ENCODE assay signal across 8 cellular contexts in the genomic region with DNA sequence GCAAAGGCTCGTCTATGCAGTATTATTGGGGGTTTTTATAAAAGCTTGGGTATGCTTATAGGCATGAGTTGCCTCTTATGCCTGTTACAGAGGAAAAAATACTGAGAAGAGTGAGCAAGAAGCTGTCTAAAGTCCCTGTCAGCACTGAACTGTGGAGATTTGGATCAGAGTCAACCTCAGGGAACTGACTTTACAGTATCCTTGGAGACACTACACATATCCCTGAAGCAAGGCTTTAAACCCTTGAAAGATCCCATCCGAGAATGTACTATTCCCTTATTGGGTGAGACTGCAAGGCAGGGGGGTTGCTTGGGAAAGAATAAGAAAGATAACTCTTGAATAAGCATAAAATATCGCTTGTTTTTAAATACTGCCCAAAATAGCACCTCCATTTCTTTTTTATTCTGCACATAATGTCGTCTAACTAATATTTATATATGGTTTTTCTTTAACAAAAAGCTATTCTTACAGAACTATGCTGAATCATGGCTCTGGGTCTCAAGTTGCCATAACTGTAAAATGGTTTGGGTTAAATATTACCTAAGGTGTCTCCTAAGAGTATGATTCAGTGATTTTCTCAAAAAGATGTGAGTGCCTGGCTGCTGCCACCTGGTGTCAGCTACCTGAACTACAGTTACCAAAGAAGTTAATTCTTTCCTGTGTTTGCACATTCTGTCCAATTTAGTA.
A peak's percentile ranks its signal among the peaks of the same experiment; 100 is the strongest.
DNase-seq lines count a peak whose midpoint lies in the region; ATAC-seq and TF ChIP-seq lines count a peak whose summit lies in the region.

No MANE protein-coding gene starts in this region.

- no peaks in the 10 kb centered on the region for H3K9me2 ChIP-seq in Loucy (replicated peaks; ENCODE audit: low read depth, low read length)

- no peak overlapping the region for H3K4me2 ChIP-seq in Loucy (ENCODE audit: low read depth, low read length, poor library complexity, severe bottlenecking)

- H4K20me1 ChIP-seq in Loucy (ENCODE audit: insufficient read depth, low read length, poor library complexity, severe bottlenecking): no peaks in the 10 kb centered on the region

- no peak overlapping the region for H3K4me3 ChIP-seq in HEK293 (ENCODE audit: low read depth, low read length)
- H3K4me3 ChIP-seq in Loucy (ENCODE audit: low read length, poor library complexity, severe bottlenecking): no peak overlapping the region
- no peak overlapping the region for H3K4me3 ChIP-seq in heart right ventricle
- no peak overlapping the region for H3K4me3 ChIP-seq in spleen

- no peaks in the 10 kb centered on the region for H3K9me3 Mint-ChIP-seq in activated CD4-positive, alpha-beta T cell treated with anti-CD3 and anti-CD28 coated beads, Interleukin-2, amount 10 ng/mL, durations not matched to agents 7 days and 5 days

- no peaks in the 10 kb centered on the region for H3K36me3 ChIP-seq in HEK293 (ENCODE audit: control insufficient read depth in 2 of 2, insufficient read depth in 1 of 2, low read length in 2 of 2)
- no peaks in the 10 kb centered on the region for H3K36me3 ChIP-seq in Loucy (ENCODE audit: insufficient read depth, low read length)
- no peaks in the 10 kb centered on the region for H3K36me3 ChIP-seq in heart right ventricle
- H3K36me3 ChIP-seq in spleen: no peaks in the 10 kb centered on the region

- no peak overlapping the region for H2AFZ ChIP-seq in Loucy (ENCODE audit: low read length)

- no peaks in the 10 kb centered on the region for H3K27me3 Mint-ChIP-seq in activated CD4-positive, alpha-beta T cell treated with anti-CD3 and anti-CD28 coated beads, Interleukin-2, amount 10 ng/mL, durations not matched to agents 7 days and 5 days

- peak; percentile 73 for TF ChIP-seq CTCF in GM12872 (IDR thresholded peaks at IDR 0.05; ENCODE audit: insufficient read depth, low read depth, low read length)
- TF ChIP-seq CTCF in HEK293 (tag by site-specific recombination; IDR thresholded peaks at IDR 0.05): no peak
- peak; percentile 89 for TF ChIP-seq CTCF in Loucy (conservative IDR thresholded peaks at IDR 0.05; ENCODE audit: low read length)
- peak; percentile 43 to 84 (median 78) for TF ChIP-seq CTCF in heart right ventricle (IDR thresholded peaks at IDR 0.05)
- peak in 10 of 11 experiments; percentile 24 to 79 (median 65) for TF ChIP-seq CTCF in spleen (IDR thresholded peaks at IDR 0.05 in 8 of 11, conservative IDR thresholded peaks at IDR 0.05 in 3 of 11)

- no peaks in the 10 kb centered on the region for H3K36me3 Mint-ChIP-seq in activated CD4-positive, alpha-beta T cell treated with anti-CD3 and anti-CD28 coated beads, Interleukin-2, amount 10 ng/mL, durations not matched to agents 7 days and 5 days (ENCODE audit: low read depth)

- peak; percentile 54 for DNase-seq in AG08395 (ENCODE audit: low spot score)
- DNase-seq in activated CD4-positive, alpha-beta T cell treated with anti-CD3 and anti-CD28 coated beads, Interleukin-2, amount 10 ng/mL, durations not matched to agents 7 days and 5 days: peak; percentile 14
- no peak for DNase-seq in heart right ventricle
- DNase-seq in spleen: no peak
- no peak for DNase-seq in cortex of kidney (lab: John Stamatoyannopoulos, UW)

- intact Hi-C loops in heart right ventricle (cut with DNase I) (loop anchor here in 3 of 10 donors (5.0 to 10.0 kb wide), 2 partner anchors 148 to 150 kb away; no protein-coding TSS in a partner anchor), spleen (cut with DNase I; ENCODE audit: low total_unique reads) (no loop called here)

- 66 to 69% methylated on average over 4 of the region's 4 CpGs for WGBS in heart right ventricle, 2 donors
- 78 to 90% (median 80%) methylated on average over 4 of the region's 4 CpGs for WGBS in spleen, 5 donors

- no peaks in the 10 kb centered on the region for H3F3A ChIP-seq in Loucy (ENCODE audit: low read depth)

- no peak for TF ChIP-seq POLR2A in spleen (IDR thresholded peaks at IDR 0.05)

- ATAC-seq in heart right ventricle: no peak

- H3K79me2 ChIP-seq in Loucy (ENCODE audit: insufficient read depth, low read length): no peaks in the 10 kb centered on the region

- H3K9me3 ChIP-seq in HEK293 (ENCODE audit: control insufficient read depth, insufficient read depth, low read depth, low read length) (no peaks in the 10 kb centered on the region), Loucy (ENCODE audit: insufficient read depth, low read depth, low read length) (no peaks in the 10 kb centered on the region), heart right ventricle (peaks cover 0 to 9% (median 3%) of the 10 kb centered on the region in 11 donors), spleen (peaks cover 0 to 16% (median 10%) of the 10 kb centered on the region in 8 donors)

- H3K27me3 ChIP-seq in Loucy (ENCODE audit: insufficient read depth, low read length, poor library complexity, severe bottlenecking): no peaks in the 10 kb centered on the region
- no peaks in the 10 kb centered on the region for H3K27me3 ChIP-seq in heart right ventricle
- no peaks in the 10 kb centered on the region for H3K27me3 ChIP-seq in spleen (replicated peaks in 1 of 7)

- H3K4me1 Mint-ChIP-seq in activated CD4-positive, alpha-beta T cell treated with anti-CD3 and anti-CD28 coated beads, Interleukin-2, amount 10 ng/mL, durations not matched to agents 7 days and 5 days: no peaks in the 10 kb centered on the region

- POLR2A ChIA-PET in HEK293 (lab: Yijun Ruan, JAX): no interaction called here
- POLR2A ChIA-PET in activated CD4-positive, alpha-beta T cell treated with anti-CD3 and anti-CD28 coated beads, Interleukin-2, amount 10 ng/mL, durations not matched to agents 7 days and 5 days (lab: Charles Lee): no interaction called here

- H3K27ac ChIP-seq in HEK293 (ENCODE audit: extremely low read depth, low read depth, low read length): no peak overlapping the region
- no peak overlapping the region for H3K27ac ChIP-seq in heart right ventricle
- H3K27ac ChIP-seq in spleen: no peak overlapping the region

- no peak overlapping the region for H3K4me3 Mint-ChIP-seq in activated CD4-positive, alpha-beta T cell treated with anti-CD3 and anti-CD28 coated beads, Interleukin-2, amount 10 ng/mL, durations not matched to agents 7 days and 5 days

- CTCF ChIA-PET in HEK293 (lab: Yijun Ruan, JAX): interaction anchor here (0.5 to 3.6 kb wide), 25 partner anchors 8 to 875 kb away, joined by 3 to 24 read pairs (median 4); no protein-coding TSS in a partner anchor
- CTCF ChIA-PET in activated CD4-positive, alpha-beta T cell treated with anti-CD3 and anti-CD28 coated beads, Interleukin-2, amount 10 ng/mL, durations not matched to agents 7 days and 5 days (lab: Charles Lee): interaction anchor here (0.6 kb wide), 1 partner anchor 656 kb away, joined by 3 read pairs; no protein-coding TSS in a partner anchor

- H3K27ac Mint-ChIP-seq in activated CD4-positive, alpha-beta T cell treated with anti-CD3 and anti-CD28 coated beads, Interleukin-2, amount 10 ng/mL, durations not matched to agents 7 days and 5 days: no peak overlapping the region

- H3K9ac ChIP-seq in Loucy (ENCODE audit: low read depth, low read length, poor library complexity, severe bottlenecking): no peak overlapping the region

- H3K4me1 ChIP-seq in HEK293 (ENCODE audit: control insufficient read depth, insufficient read depth, low read length) (no peaks in the 10 kb centered on the region), Loucy (ENCODE audit: insufficient read depth, low read length, poor library complexity, severe bottlenecking) (no peaks in the 10 kb centered on the region), heart right ventricle (no peaks in the 10 kb centered on the region), spleen (peaks cover 0 to 15% (median 0%) of the 10 kb centered on the region in 6 donors)

TF ChIP-seq in HEK293, 187 proteins besides CTCF, POLR2A, EP300 and RAD21:
- TF ChIP-seq ZNF654 (tag by site-specific recombination; IDR thresholded peaks at IDR 0.05; ENCODE audit: low read depth) (peak; percentile 29; the same call in 1 of the 2 replicates), ZNF146 (tag by site-specific recombination; IDR thresholded peaks at IDR 0.05) (no peak)

Comparison
In these comparisons a context has a peak if more than half of its experiments do, and no peak if none do; other contexts are left out.
1. DNase-seq: peak in AG08395 (single experiment) and activated CD4-positive, alpha-beta T cell treated with anti-CD3 and anti-CD28 coated beads, Interleukin-2, amount 10 ng/mL, durations not matched to agents 7 days and 5 days (single experiment); none in heart right ventricle (0 of 2), spleen (single experiment) and cortex of kidney (single experiment).